In genomic region chr5:51072937-51073336, GRCh38 we compare ENCODE assay signal across 9 cellular contexts.
"Had no signal": no experiment of that assay in that cellular context is flagged by ENCODE, and none has a peak within 500 bp of the region (broad histone marks: within the 10 kb centered on the region; RNA-seq: fewer than 3 reads in every experiment).

No MANE protein-coding gene starts in this region.

- H2AFZ ChIP-seq: GM23248, GM23338 had no signal

- H3K4me2 ChIP-seq: GM23338 had no signal

- H3K9me3 ChIP-seq: HAP-1 had no signal

- H3K36me3 ChIP-seq: HAP-1 had no signal

- H3K4me3 ChIP-seq: GM23248, GM23338, HAP-1 had no signal

- H3K4me1 ChIP-seq: HAP-1 had no signal

- H3K27ac ChIP-seq: GM23248 had no signal

- H3K9ac ChIP-seq: GM23248 had no signal

- ATAC-seq: GM23338, HCT116 had no signal

- DNase-seq: GM23248, GOT3, H7, H9, HCEC 1CT, HFFc6 had no signal
